In genomic region chrX:100407784-100408642, GRCh38 we compare ENCODE assay signal across 18 cellular contexts. TPM values are rescaled to one million over a fixed set of nuclear protein-coding genes. Genes with fewer than 3 reads are reported as not detected.
A peak's percentile ranks its signal among the peaks of the same experiment; 100 is the strongest.
DNase-seq lines count a peak whose midpoint lies in the region; ATAC-seq and TF ChIP-seq lines count a peak whose summit lies in the region.
"Had no signal": no experiment of that assay in that cellular context is flagged by ENCODE, and none has a peak within 500 bp of the region (broad histone marks: within the 10 kb centered on the region; RNA-seq: fewer than 3 reads in every experiment).

No MANE protein-coding gene starts in this region.

- H3K27ac Mint-ChIP-seq in MCF 10A (ENCODE audit: low read depth, unreplicated experiment) = no peak overlapping the region
- H3K27ac Mint-ChIP-seq: activated CD4-positive, alpha-beta memory T cell treated with anti-CD3 and anti-CD28 coated beads for 36 hours; natural killer cell treated with Interleukin-12 subunit alpha and Interleukin-12 subunit beta and Interleukin-15 and Interleukin-18, amount 100 ng/mL, for 72 hours had no signal

- H3K4me1 Mint-ChIP-seq in MCF 10A (ENCODE audit: insufficient read depth, unreplicated experiment) = peaks cover 5% of the 10 kb centered on the region

- DNase-seq in breast epithelium (ENCODE audit: low spot score in 2 of 2) (no peak), MCF 10A (ENCODE audit: unreplicated experiment) (no peak), dorsolateral prefrontal cortex (peak in 2 of 10 donors; percentile 33 to 41), mucosa of descending colon (peak in 2 of 3 donors; percentile 4 to 46), testis (peak; percentile 16), brain microvascular endothelial cell (no peak)
- DNase-seq: activated CD4-positive, alpha-beta memory T cell treated with anti-CD3 and anti-CD28 coated beads for 36 hours; activated effector memory CD4-positive, alpha-beta T cell treated with anti-CD3 and anti-CD28 coated beads, Interleukin-2, amount 50 U/mL, for 16 hours; body of pancreas; head of caudate nucleus; NCI-H2029 treated with DMSO at 0.1 percent for 48 hours; spleen; T-helper 9 cell had no signal

- BruUV-seq in MCF 10A (replicated peaks; lab: Mats Ljungman, UMichigan) = no TSS peak

- intact Hi-C loops in breast epithelium (cut with DNase I; ENCODE audit: low total_unique reads) = no loop called here
- intact Hi-C loops in MCF 10A (cut with micrococcal nuclease) = no loop called here
- intact Hi-C loops in dorsolateral prefrontal cortex (cut with DNase I) = no loop called here
- intact Hi-C loops in mucosa of descending colon (cut with DNase I, micrococcal nuclease) = no loop called here
- intact Hi-C loops in testis (cut with DNase I; ENCODE audit: low total_unique reads) = no loop called here

- H3K9me3 Mint-ChIP-seq in MCF 10A (ENCODE audit: unreplicated experiment) = no peaks in the 10 kb centered on the region
- H3K9me3 Mint-ChIP-seq: natural killer cell treated with Interleukin-12 subunit alpha and Interleukin-12 subunit beta and Interleukin-15 and Interleukin-18, amount 100 ng/mL, for 72 hours had no signal

- H3K9me3 ChIP-seq in breast epithelium = no peaks in the 10 kb centered on the region
- H3K9me3 ChIP-seq in mucosa of descending colon = no peaks in the 10 kb centered on the region
- H3K9me3 ChIP-seq in testis = no peaks in the 10 kb centered on the region
- H3K9me3 ChIP-seq: body of pancreas, spleen had no signal

- ATAC-seq in mucosa of descending colon (no peak), esophagus mucosa (no peak), HG03342 (IDR thresholded peaks at IDR 0.05; ENCODE audit: unreplicated experiment) (no peak)
- ATAC-seq: body of pancreas; HCT116; natural killer cell treated with Interleukin-12 subunit alpha and Interleukin-12 subunit beta and Interleukin-15 and Interleukin-18, amount 100 ng/mL, for 72 hours had no signal

- in situ Hi-C loops in brain microvascular endothelial cell (cut with HindIII; ENCODE audit: low pct_ligation_motif_present, low sequenced_read_pairs) = no loop called here

- no peaks in the 10 kb centered on the region for H3K4me1 ChIP-seq in breast epithelium
- no peaks in the 10 kb centered on the region for H3K4me1 ChIP-seq in mucosa of descending colon (ENCODE audit: low read depth)
- no peaks in the 10 kb centered on the region for H3K4me1 ChIP-seq in testis

- WGBS in testis, 2 donors = 2% methylated on average over 19 of the region's 76 CpGs; no CpG with 5 or more reads in 1 of the 2 donors

- H3K27ac ChIP-seq in breast epithelium (no peak overlapping the region), dorsolateral prefrontal cortex (peak overlapping the region in 4 of 59 donors; percentile 4 to 30 (median 14)), testis (no peak overlapping the region), brain microvascular endothelial cell (no peak overlapping the region)
- H3K27ac ChIP-seq: body of pancreas, RWPE1, spleen had no signal

- H3K4me3 ChIP-seq in breast epithelium (peak overlapping the region; percentile 36 to 66 (median 50)), dorsolateral prefrontal cortex (peak overlapping the region in 54 of 59 donors; percentile 6 to 69 (median 50)), mucosa of descending colon (no peak overlapping the region), testis (no peak overlapping the region), brain microvascular endothelial cell (ENCODE audit: low read depth, low read length) (no peak overlapping the region)
- H3K4me3 ChIP-seq: body of pancreas had no signal

- H3K36me3 ChIP-seq in breast epithelium = no peaks in the 10 kb centered on the region
- H3K36me3 ChIP-seq in mucosa of descending colon (ENCODE audit: low read depth) = no peaks in the 10 kb centered on the region
- H3K36me3 ChIP-seq in testis (ENCODE audit: low read depth, missing control alignments) = no peaks in the 10 kb centered on the region
- no peaks in the 10 kb centered on the region for H3K36me3 ChIP-seq in brain microvascular endothelial cell (replicated peaks)
- H3K36me3 ChIP-seq: spleen had no signal

- POLR2A ChIA-PET in MCF 10A (lab: Yijun Ruan, JAX) = interaction anchor here (0.6 kb wide), 1 partner anchor 818 kb away, joined by 3 read pairs; no protein-coding TSS in a partner anchor

- TF ChIP-seq CTCF in breast epithelium (IDR thresholded peaks at IDR 0.05) (no peak), MCF 10A (IDR thresholded peaks at IDR 0.05; ENCODE audit: unreplicated experiment) (no peak), dorsolateral prefrontal cortex (IDR thresholded peaks at IDR 0.05 in 54 of 56, conservative IDR thresholded peaks at IDR 0.05 in 2 of 56; ENCODE audit: low read depth in 1 of 56, partially characterized antibody in 56 of 56) (no peak), mucosa of descending colon (IDR thresholded peaks at IDR 0.05) (no peak), testis (IDR thresholded peaks at IDR 0.05) (no peak), brain microvascular endothelial cell (IDR thresholded peaks at IDR 0.05; ENCODE audit: low read depth, low read length, missing control alignments) (no peak)

- CTCF ChIA-PET in MCF 10A (lab: Yijun Ruan, JAX) = interaction anchor here (0.6 to 0.7 kb wide), 3 partner anchors 16 to 394 kb away, joined by 3 read pairs; no protein-coding TSS in a partner anchor

- no peak overlapping the region for H3K4me3 Mint-ChIP-seq in MCF 10A (ENCODE audit: unreplicated experiment)
- H3K4me3 Mint-ChIP-seq: activated CD4-positive, alpha-beta memory T cell treated with anti-CD3 and anti-CD28 coated beads for 36 hours; natural killer cell treated with Interleukin-12 subunit alpha and Interleukin-12 subunit beta and Interleukin-15 and Interleukin-18, amount 100 ng/mL, for 72 hours had no signal

- H3K27me3 ChIP-seq in breast epithelium (peaks cover 3 to 99% of the 10 kb centered on the region in 2 donors), dorsolateral prefrontal cortex (peaks cover 0 to 87% (median 32%) of the 10 kb centered on the region in 45 donors), testis (no peaks in the 10 kb centered on the region), brain microvascular endothelial cell (replicated peaks) (peaks cover 25% of the 10 kb centered on the region)
- H3K27me3 ChIP-seq: body of pancreas had no signal

- H3K36me3 Mint-ChIP-seq in MCF 10A (ENCODE audit: insufficient read depth, unreplicated experiment) = no peaks in the 10 kb centered on the region
- H3K36me3 Mint-ChIP-seq: natural killer cell treated with Interleukin-12 subunit alpha and Interleukin-12 subunit beta and Interleukin-15 and Interleukin-18, amount 100 ng/mL, for 72 hours had no signal

- H3K27me3 Mint-ChIP-seq in MCF 10A (ENCODE audit: insufficient read depth, unreplicated experiment) = peaks cover 51% of the 10 kb centered on the region

- TF ChIP-seq POLR2A in breast epithelium (IDR thresholded peaks at IDR 0.05) (no peak), testis (IDR thresholded peaks at IDR 0.05) (no peak)

RNA-seq across cellular contexts. Expression of gene PCDH19, which starts 2.1 kb away (rescaled TPM):
- 1 to 10 TPM; 1.6 to 2.6 (median 1.8) TPM for total RNA-seq in breast epithelium
- total RNA-seq in MCF 10A (2022) = 0.12 and 0.70 TPM in 2 replicates
- 10 to 100 TPM; 10.2 to 70.2 (median 29.8) TPM for total RNA-seq in dorsolateral prefrontal cortex
- 1 to 10 TPM; 1.0 to 2.0 (median 1.7) TPM for total RNA-seq in mucosa of descending colon
- 1 to 10 TPM; 3.4 to 4.5 TPM for total RNA-seq in testis
- 1.9 TPM for polyA plus RNA-seq in testis (ENCODE audit: insufficient read depth, low read depth, low replicate concordance)
- total RNA-seq in esophagus mucosa = 0.64 TPM
- total RNA-seq: activated CD4-positive, alpha-beta memory T cell treated with anti-CD3 and anti-CD28 coated beads for 36 hours; natural killer cell treated with Interleukin-12 subunit alpha and Interleukin-12 subunit beta and Interleukin-15 and Interleukin-18, amount 100 ng/mL, for 72 hours had no signal

Comparison
In these comparisons a context has a peak if more than half of its experiments do, and no peak if none do; other contexts are left out.
1. DNase-seq: peak in mucosa of descending colon (2 of 3) and testis (single experiment); none in breast epithelium (0 of 2), MCF 10A (single experiment) and brain microvascular endothelial cell (single experiment).
2. H3K4me3 ChIP-seq: peak in breast epithelium (3 of 3) and dorsolateral prefrontal cortex (54 of 59); none in mucosa of descending colon (single experiment), testis (0 of 2) and brain microvascular endothelial cell (single experiment).